In genomic region chr17:6096201-6097004, GRCh38 we compare ENCODE assay signal across 32 cellular contexts. TPM values are rescaled to one million over a fixed set of nuclear protein-coding genes. Genes with fewer than 3 reads are reported as not detected.
"Had no signal": no experiment of that assay in that cellular context is flagged by ENCODE, and none has a peak within 500 bp of the region (broad histone marks: within the 10 kb centered on the region; RNA-seq: fewer than 3 reads in every experiment).

No MANE protein-coding gene starts in this region.

- H3K27me3 ChIP-seq: body of pancreas, dorsolateral prefrontal cortex, gastroesophageal sphincter, neutrophil, right lobe of liver, uterus had no signal

- ATAC-seq: activated CD4-positive, CD25-positive, alpha-beta regulatory T cell treated with anti-CD3 and anti-CD28 coated beads, Interleukin-2, amount 50 U/mL, for 24 hours; activated T-cell treated with anti-CD3 and anti-CD28 coated beads, Interleukin-2, amount 50 U/mL, for 4 hours; activated T-helper 17 cell treated with anti-CD3 and anti-CD28 coated beads, Interleukin-2, amount 50 U/mL, for 72 hours; body of pancreas; gastroesophageal sphincter; left cardiac atrium; left ventricle myocardium superior; right lobe of liver; stimulated activated naive CD8-positive, alpha-beta T cell treated with anti-CD3 and anti-CD28 coated beads, Interleukin-15, Interleukin-2, amounts not matched to agents 100 U/mL and 50 U/mL, for 24 hours had no signal

- H3K27ac Mint-ChIP-seq: activated naive CD8-positive, alpha-beta T cell; activated T-helper 17 cell treated with anti-CD3 and anti-CD28 coated beads, Interleukin-2, amount 50 U/mL, for 72 hours; mesothelial cell of epicardium; nephron progenitor cell; progenitor cell of endocrine pancreas had no signal

- H3K4me1 Mint-ChIP-seq: activated T-helper 17 cell treated with anti-CD3 and anti-CD28 coated beads, Interleukin-2, amount 50 U/mL, for 72 hours; mesothelial cell of epicardium had no signal

- DNase-seq: activated CD4-positive, alpha-beta T cell treated with anti-CD3 and anti-CD28 coated beads for 48 hours; activated CD4-positive, alpha-beta T cell treated with anti-CD3 and anti-CD28 coated beads, Interleukin-2, amount 50 U/mL, for 48 hours; activated T-cell treated with anti-CD3 and anti-CD28 coated beads, Interleukin-2, amount 50 U/mL, for 4 hours; body of pancreas; cerebellar nuclear complex; effector memory CD4-positive, alpha-beta T cell; erythroblast; islet precursor cell; left cardiac atrium; left ventricle myocardium superior; naive B cell; nephron progenitor cell; stimulated activated CD4-positive, alpha-beta T cell treated with anti-CD3 and anti-CD28 coated beads, Interleukin-12 subunit alpha, Interleukin-12 subunit beta, amount 100 ng/mL, for 4 hours; stimulated activated CD4-positive, alpha-beta T cell treated with anti-CD3 and anti-CD28 coated beads, Interleukin-4, amount 100 ng/mL, for 1 hour; stimulated activated naive CD8-positive, alpha-beta T cell treated with anti-CD3 and anti-CD28 coated beads, Interleukin-15, Interleukin-2, amounts not matched to agents 100 U/mL and 50 U/mL, for 24 hours; T-helper 9 cell; trophoblast cell; uterus had no signal

- H3K9me3 Mint-ChIP-seq: activated T-cell treated with anti-CD3 and anti-CD28 coated beads, Interleukin-2, amount 50 U/mL, for 4 hours; activated T-helper 17 cell treated with anti-CD3 and anti-CD28 coated beads, Interleukin-2, amount 50 U/mL, for 72 hours; mesothelial cell of epicardium; nephron progenitor cell had no signal

- H3K4me1 ChIP-seq: body of pancreas, gastroesophageal sphincter, right lobe of liver, uterus had no signal

- H3K27me3 Mint-ChIP-seq: activated naive CD8-positive, alpha-beta T cell had no signal

- H3K9me3 ChIP-seq: body of pancreas, gastroesophageal sphincter, neutrophil, right lobe of liver, thoracic aorta, uterus had no signal

- H3K36me3 ChIP-seq: neutrophil, right lobe of liver, thoracic aorta, uterus had no signal

- H3K4me3 ChIP-seq: body of pancreas, coronary artery, dorsolateral prefrontal cortex, gastroesophageal sphincter, hepatocyte, right lobe of liver, thoracic aorta, uterus had no signal

- H3K4me3 Mint-ChIP-seq: activated naive CD8-positive, alpha-beta T cell; activated T-cell treated with anti-CD3 and anti-CD28 coated beads, Interleukin-2, amount 50 U/mL, for 4 hours; activated T-helper 17 cell treated with anti-CD3 and anti-CD28 coated beads, Interleukin-2, amount 50 U/mL, for 72 hours; mesothelial cell of epicardium; naive B cell; nephron progenitor cell had no signal

- H3K27ac ChIP-seq: body of pancreas, coronary artery, gastroesophageal sphincter, hepatocyte, neutrophil, right lobe of liver, thoracic aorta, VCaP had no signal

- H3K36me3 Mint-ChIP-seq: activated naive CD8-positive, alpha-beta T cell; mesothelial cell of epicardium; naive B cell had no signal

RNA-seq across cellular contexts. Expression of gene WSCD1, which starts 26.2 kb away (rescaled TPM):
- total RNA-seq: activated T-helper 17 cell treated with anti-CD3 and anti-CD28 coated beads, Interleukin-2, amount 50 U/mL, for 72 hours; T-helper 1 cell treated with Interleukin-12 subunit alpha and Interleukin-12 subunit beta and Interleukin-4 antibody, amounts not matched to agents 30 ng/mL and 1 ng/mL, for 36 hours had no signal
